In the genomic region with DNA sequence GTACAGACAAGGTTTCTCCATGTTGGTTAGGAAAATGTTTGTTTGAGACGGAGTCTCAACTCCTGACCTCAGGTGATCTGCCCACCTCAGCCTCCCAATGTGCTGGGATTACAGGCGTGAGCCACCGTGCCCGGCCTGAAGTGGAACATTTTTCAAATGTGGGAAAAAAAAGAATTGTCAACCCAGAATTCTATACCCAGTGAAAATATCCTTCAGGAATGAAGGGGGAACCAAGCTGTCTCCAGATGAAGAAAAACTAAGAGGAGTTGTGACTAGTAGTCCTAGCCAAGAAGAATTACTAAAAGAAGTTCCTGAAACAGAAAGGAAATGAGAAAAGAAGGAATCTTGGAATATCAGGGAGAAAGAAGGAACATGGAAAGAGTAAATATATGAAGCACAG, we compare ENCODE assay signal across 33 cellular contexts. TPM values are rescaled to one million over a fixed set of nuclear protein-coding genes. Genes with fewer than 3 reads are reported as not detected.
A peak's percentile ranks its signal among the peaks of the same experiment; 100 is the strongest.
DNase-seq lines count a peak whose midpoint lies in the region; ATAC-seq, FAIRE-seq and TF ChIP-seq lines count a peak whose summit lies in the region.
"Had no signal": no experiment of that assay in that cellular context is flagged by ENCODE, and none has a peak within 500 bp of the region (broad histone marks: within the 10 kb centered on the region; RNA-seq: fewer than 3 reads in every experiment).

No MANE protein-coding gene starts in this region.

- CTCF ChIA-PET in HEK293 (lab: Yijun Ruan, JAX) = no interaction called here
- CTCF ChIA-PET in K562 (lab: Yijun Ruan, JAX; ENCODE audit: low intra/inter-chr PET ratio) = no interaction called here

- H3K27me3 ChIP-seq in K562 (ENCODE audit: control insufficient read depth in 2 of 2, insufficient read depth in 2 of 2, low read length in 2 of 2) = no peaks in the 10 kb centered on the region
- H3K27me3 ChIP-seq: BE2C; BLaER1; BLaER1 treated with 17β-estradiol and CSF1 and Interleukin-3, amounts not matched to agents 10 nM and 100 nM had no signal

- H3K9ac ChIP-seq in K562 (ENCODE audit: insufficient read depth in 1 of 2, low read depth in 2 of 2, low read length in 2 of 2) = no peak overlapping the region
- H3K9ac ChIP-seq: BLaER1; BLaER1 treated with 17β-estradiol and CSF1 and Interleukin-3, amounts not matched to agents 10 nM and 100 nM had no signal

- no peak for TF ChIP-seq EP300 in K562 (IDR thresholded peaks at IDR 0.05; ENCODE audit: low read length)

- H3K9me1 ChIP-seq in K562 (ENCODE audit: control insufficient read depth, insufficient read depth, low read length) = no peaks in the 10 kb centered on the region

- no peaks in the 10 kb centered on the region for H3K4me1 ChIP-seq in HEK293 (ENCODE audit: control insufficient read depth, insufficient read depth, low read length)
- H3K4me1 ChIP-seq in K562 (replicated peaks in 1 of 2; ENCODE audit: control insufficient read depth in 2 of 2, insufficient read depth in 2 of 2, low read length in 2 of 2) = no peaks in the 10 kb centered on the region
- H3K4me1 ChIP-seq: A549; BE2C; BLaER1; BLaER1 treated with 17β-estradiol and CSF1 and Interleukin-3, amounts not matched to agents 10 nM and 100 nM; Caco-2 had no signal

- POLR2A ChIA-PET in HEK293 (lab: Yijun Ruan, JAX) = no interaction called here
- POLR2A ChIA-PET in K562 (lab: Yijun Ruan, JAX) = no interaction called here

- in situ Hi-C loops in K562 (cut with MboI) = no loop called here

- no peak for TF ChIP-seq RAD21 in K562 (CRISPR knock-in tag; conservative IDR thresholded peaks at IDR 0.05 in 1 of 2, IDR thresholded peaks at IDR 0.05 in 1 of 2)

- TF ChIP-seq POLR2A in K562 (conservative IDR thresholded peaks at IDR 0.05) = no peak

- no peak overlapping the region for H3K4me3 ChIP-seq in HEK293 (ENCODE audit: low read depth, low read length)
- no peak overlapping the region for H3K4me3 ChIP-seq in K562
- H3K4me3 ChIP-seq: A549; BLaER1; BLaER1 treated with 17β-estradiol and CSF1 and Interleukin-3, amounts not matched to agents 10 nM and 100 nM had no signal

- H3K9me3 ChIP-seq in HEK293 (ENCODE audit: control insufficient read depth, insufficient read depth, low read depth, low read length) (no peaks in the 10 kb centered on the region), K562 (replicated peaks; ENCODE audit: control insufficient read depth, insufficient read depth, low read depth, low read length) (no peaks in the 10 kb centered on the region)
- H3K9me3 ChIP-seq: BE2C, Caco-2 had no signal

- H3K4me2 ChIP-seq in K562 (ENCODE audit: insufficient read depth, low read length) = no peak overlapping the region
- H3K4me2 ChIP-seq: A549; BLaER1; BLaER1 treated with 17β-estradiol and CSF1 and Interleukin-3, amounts not matched to agents 10 nM and 100 nM had no signal

- no peak for TF ChIP-seq CTCF in HEK293 (tag by site-specific recombination; IDR thresholded peaks at IDR 0.05)
- TF ChIP-seq CTCF in K562 (IDR thresholded peaks at IDR 0.05 in 2 of 3, conservative IDR thresholded peaks at IDR 0.05 in 1 of 3; ENCODE audit: insufficient read depth in 2 of 3, low read depth in 1 of 3, low read length in 3 of 3) = no peak

- no peaks in the 10 kb centered on the region for H3K79me2 ChIP-seq in K562 (ENCODE audit: control insufficient read depth, insufficient read depth, low read length)

- FAIRE-seq in K562 (lab: Jason Lieb, UNC) = no peak
- FAIRE-seq: A204.1, A549, D721Med had no signal

- H3K36me3 ChIP-seq in HEK293 (ENCODE audit: control insufficient read depth in 2 of 2, insufficient read depth in 1 of 2, low read length in 2 of 2) = no peaks in the 10 kb centered on the region
- no peaks in the 10 kb centered on the region for H3K36me3 ChIP-seq in K562 (ENCODE audit: control insufficient read depth, insufficient read depth, low read length)
- H3K36me3 ChIP-seq: BE2C; BLaER1; BLaER1 treated with 17β-estradiol and CSF1 and Interleukin-3, amounts not matched to agents 10 nM and 100 nM had no signal

- DNase-seq in K562 (ENCODE audit: extremely low read depth in 1 of 4, low spot score in 3 of 4) = no peak
- DNase-seq in activated CD4-positive, alpha-beta T cell treated with anti-CD3 and anti-CD28 coated beads for 1 hour = no peak
- DNase-seq: 8988T; ACHN; AML-193; BE2C; C1 segment of cervical spinal cord; Caco-2; Calu3; CD4-positive, alpha-beta memory T cell; CD4-positive, alpha-beta T cell; CD4-positive, CD25-positive, alpha-beta regulatory T cell; CD8-positive, alpha-beta memory T cell; CD8-positive, alpha-beta T cell; COR-L47; DMS 273 treated with DMSO at 0.1 percent for 48 hours; DMS153; DMS53; DMS79; DMS79 treated with DMSO at 0.1 percent for 48 hours; DND-41; EL had no signal

- 0% methylated on average over 4 of the region's 4 CpGs for WGBS in K562 (ENCODE audit: insufficient coverage, low coverage, missing lambda C conversion rate)

- ATAC-seq in K562 = no peak
- no peak for ATAC-seq in HG02610 (IDR thresholded peaks at IDR 0.05; ENCODE audit: unreplicated experiment)
- ATAC-seq: A549; CD8-positive, alpha-beta T cell had no signal

- intact Hi-C loops in K562 (cut with micrococcal nuclease) = no loop called here

- no peak overlapping the region for H3K27ac ChIP-seq in HEK293 (ENCODE audit: extremely low read depth, low read depth, low read length)
- H3K27ac ChIP-seq in K562 (ENCODE audit: extremely low read depth, low read depth, low read length) = no peak overlapping the region
- H3K27ac ChIP-seq: 22Rv1; A549; BLaER1; BLaER1 treated with 17β-estradiol and CSF1 and Interleukin-3, amounts not matched to agents 10 nM and 100 nM; C4-2B had no signal

- no TSS peak for BruUV-seq in K562 (replicated peaks; lab: Mats Ljungman, UMichigan)

- no peaks in the 10 kb centered on the region for H4K20me1 ChIP-seq in K562 (replicated peaks; ENCODE audit: control insufficient read depth, insufficient read depth, low read length)
- H4K20me1 ChIP-seq: BLaER1; BLaER1 treated with 17β-estradiol and CSF1 and Interleukin-3, amounts not matched to agents 10 nM and 100 nM had no signal

- H2AFZ ChIP-seq in K562 (ENCODE audit: low read depth, low read length) = no peak overlapping the region

TF ChIP-seq in HEK293, 187 proteins besides CTCF, POLR2A, EP300 and RAD21 (continues in another document):
- TF ChIP-seq ZNF16 (tag by site-specific recombination; IDR thresholded peaks at IDR 0.05; ENCODE audit: low read depth) = no peak

TF ChIP-seq in K562, 482 proteins besides CTCF, POLR2A, EP300 and RAD21:
- TF ChIP-seq ZFP1 (CRISPR knock-in tag; IDR thresholded peaks at IDR 0.05) (peak; percentile 64), NCOA6 (IDR thresholded peaks at IDR 0.05) (no peak)
TF ChIP-seq in K562: peak in this region for 1.

RNA-seq across cellular contexts. Expression of a gene that starts 25.7 kb away (rescaled TPM):
- 0.86 and 1.9 TPM in 2 replicates for total RNA-seq in K562 (2011; cell fraction: chromatin; rRNA removed; ENCODE audit: low replicate concordance)
- total RNA-seq in K562 (2011; cell fraction: nucleolus; rRNA removed) = not detected in 2 replicates
- 1.0 TPM in 1 of 2 replicates, not detected in the other for total RNA-seq in K562 (2011; cell fraction: nucleoplasm; rRNA removed)
- not detected in 2 replicates for total RNA-seq in K562 (2014; rRNA removed)
- 0.45 TPM in 1 of 2 replicates, not detected in the other for total RNA-seq in K562 (2014; rRNA removed; fragmentation: Illumina TruSeq; extraction: Trizol)
- not detected in 2 replicates for total RNA-seq in K562 (2015; rRNA removed; fragmentation: Illumina TruSeq; extraction: Trizol)
- 0.33 TPM in 1 of 2 replicates, not detected in the other for total RNA-seq in K562 (2021)
- 0.13 and 0.62 TPM in 2 replicates for polyA plus RNA-seq in K562 (2011; rRNA removed)
- polyA plus RNA-seq in K562 (2011; cell fraction: cytosol; rRNA removed) = 0.01 and 0.72 TPM in 2 replicates
- polyA plus RNA-seq in K562 (2011; cell fraction: nucleus; rRNA removed) = 0.64 and 2.7 TPM in 2 replicates
- 0.03 TPM in 1 of 2 replicates, not detected in the other for polyA plus RNA-seq in K562 (2012)
- polyA plus RNA-seq in K562 (2014; fragmentation: Illumina TruSeq; extraction: Trizol) = not detected in 2 replicates
- under 1 TPM in 1 of 2 experiments, not detected in 1; 0.04 TPM for polyA plus RNA-seq in K562 (2014; fragmentation: Nextera tagmentation; extraction: Ambion mirVana)
- polyA plus RNA-seq in K562 (2014; rRNA removed) = not detected in 2 replicates
- polyA minus RNA-seq in K562 (2011; rRNA and poly(A)+ RNA removed) = 0.81 and 2.6 TPM in 2 replicates
- polyA minus RNA-seq in K562 (2011; cell fraction: cytosol; rRNA and poly(A)+ RNA removed) = not detected in 2 replicates
- 0.27 and 1.9 TPM in 2 replicates for polyA minus RNA-seq in K562 (2011; cell fraction: nucleus; rRNA and poly(A)+ RNA removed)
- total RNA-seq: A172; CD4-positive, alpha-beta memory T cell; CD8-positive, alpha-beta memory T cell had no signal
- polyA plus RNA-seq: CD14-positive monocyte; CD4-positive, alpha-beta memory T cell; CD4-positive, CD25-positive, alpha-beta regulatory T cell; CD8-positive, alpha-beta memory T cell had no signal
